17 cellular contexts compared by ENCODE assay signal in the genomic region with DNA sequence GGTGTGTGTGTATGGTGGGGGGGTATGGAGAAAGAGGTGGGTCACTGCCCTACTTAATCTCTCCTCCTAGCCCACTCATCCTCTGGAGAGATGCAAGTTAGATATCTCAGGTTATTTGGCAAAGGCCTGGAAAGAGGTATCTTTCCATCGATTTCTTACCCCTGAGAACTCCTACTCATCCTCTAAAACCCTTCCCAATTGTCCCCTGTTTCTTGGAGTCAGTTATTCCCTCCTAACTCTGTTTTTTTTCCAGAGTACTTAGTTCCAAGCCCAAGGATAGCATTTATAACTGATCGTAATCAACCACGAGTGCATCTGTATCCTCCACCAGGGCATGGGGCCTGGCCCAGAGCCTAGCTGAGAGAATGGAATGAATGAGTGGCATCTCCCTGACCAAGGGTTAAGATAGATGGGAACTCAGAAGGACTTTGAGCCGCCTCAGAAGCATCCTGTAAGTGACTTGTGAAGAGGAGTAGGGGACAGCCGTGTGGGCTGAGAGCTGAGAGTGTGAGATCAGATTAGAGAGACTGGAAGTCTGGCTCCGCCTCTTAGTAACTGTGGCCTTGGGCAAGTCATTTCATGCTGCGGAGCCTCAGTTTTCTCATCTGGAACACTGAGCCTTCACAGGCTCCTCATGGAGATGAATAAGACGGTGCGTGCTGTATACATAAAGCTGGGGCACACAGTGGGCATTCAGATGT. TPM values are rescaled to one million over a fixed set of nuclear protein-coding genes. Genes with fewer than 3 reads are reported as not detected.
A peak's percentile ranks its signal among the peaks of the same experiment; 100 is the strongest.
DNase-seq lines count a peak whose midpoint lies in the region; ATAC-seq and TF ChIP-seq lines count a peak whose summit lies in the region.
"Had no signal": no experiment of that assay in that cellular context is flagged by ENCODE, and none has a peak within 500 bp of the region (broad histone marks: within the 10 kb centered on the region; RNA-seq: fewer than 3 reads in every experiment).

No MANE protein-coding gene starts in this region.

- no peak for ATAC-seq in SK-N-SH treated with all-trans-retinoic acid at 6 μM for 48 hours
- peak; percentile 65 for ATAC-seq in activated naive CD8-positive, alpha-beta T cell treated with anti-CD3 and anti-CD28 coated beads, Interleukin-2, amount 50 U/mL, for 24 hours
- no peak for ATAC-seq in GM19452 (IDR thresholded peaks at IDR 0.05; ENCODE audit: unreplicated experiment)
- ATAC-seq in upper lobe of right lung: no peak
- ATAC-seq: left lung had no signal

- no peak overlapping the region for H3K27ac ChIP-seq in SK-N-SH (ENCODE audit: low read depth in 2 of 2, low read length in 1 of 2)
- no peak overlapping the region for H3K27ac ChIP-seq in upper lobe of right lung
- H3K27ac ChIP-seq: 22Rv1, hepatocyte, left lung, tibial nerve had no signal

- H3K4me3 ChIP-seq in SK-N-SH (ENCODE audit: low read depth in 2 of 2, low read length in 1 of 2) (no peak overlapping the region), upper lobe of right lung (no peak overlapping the region)
- H3K4me3 ChIP-seq: esophagus squamous epithelium, hepatocyte, left lung, tibial nerve had no signal

- H3K4me3 Mint-ChIP-seq in activated CD4-positive, alpha-beta memory T cell treated with anti-CD3 and anti-CD28 coated beads, Interleukin-2, amount 10 ng/mL, durations not matched to agents 7 days and 5 days: peak overlapping the region; percentile 80
- H3K4me3 Mint-ChIP-seq in activated naive CD8-positive, alpha-beta T cell treated with anti-CD3 and anti-CD28 coated beads, Interleukin-2, amount 50 U/mL, for 24 hours: peak overlapping the region; percentile 71
- H3K4me3 Mint-ChIP-seq: natural killer cell had no signal

- no peaks in the 10 kb centered on the region for H3K9me3 Mint-ChIP-seq in activated CD4-positive, alpha-beta memory T cell treated with anti-CD3 and anti-CD28 coated beads, Interleukin-2, amount 10 ng/mL, durations not matched to agents 7 days and 5 days
- H3K9me3 Mint-ChIP-seq in activated naive CD8-positive, alpha-beta T cell treated with anti-CD3 and anti-CD28 coated beads, Interleukin-2, amount 50 U/mL, for 24 hours: no peaks in the 10 kb centered on the region
- H3K9me3 Mint-ChIP-seq: natural killer cell had no signal

- no peaks in the 10 kb centered on the region for H3K79me2 ChIP-seq in SK-N-SH (ENCODE audit: insufficient read depth)
- H3K79me2 ChIP-seq: hepatocyte had no signal

- H3K4me1 ChIP-seq in SK-N-SH (ENCODE audit: control insufficient read depth in 1 of 2, insufficient read depth in 2 of 2, low read depth in 1 of 2, low read length in 1 of 2): no peaks in the 10 kb centered on the region
- H3K4me1 ChIP-seq in upper lobe of right lung: no peaks in the 10 kb centered on the region
- H3K4me1 ChIP-seq: left lung, tibial nerve had no signal

- H3K36me3 ChIP-seq in SK-N-SH (replicated peaks in 1 of 2; ENCODE audit: control insufficient read depth in 1 of 2, insufficient read depth in 2 of 2, low read length in 1 of 2): no peaks in the 10 kb centered on the region
- no peaks in the 10 kb centered on the region for H3K36me3 ChIP-seq in upper lobe of right lung
- H3K36me3 ChIP-seq: esophagus squamous epithelium, left lung, tibial nerve had no signal

- peak overlapping the region; percentile 99 for H3K27ac Mint-ChIP-seq in activated CD4-positive, alpha-beta memory T cell treated with anti-CD3 and anti-CD28 coated beads, Interleukin-2, amount 10 ng/mL, durations not matched to agents 7 days and 5 days
- peak overlapping the region; percentile 95 for H3K27ac Mint-ChIP-seq in activated naive CD8-positive, alpha-beta T cell treated with anti-CD3 and anti-CD28 coated beads, Interleukin-2, amount 50 U/mL, for 24 hours

- DNase-seq in SK-N-SH (no peak), DMS53 (lab: John Stamatoyannopoulos, UW) (no peak), upper lobe of right lung (no peak)
- DNase-seq in activated CD4-positive, alpha-beta memory T cell treated with anti-CD3 and anti-CD28 coated beads, Interleukin-2, amount 10 ng/mL, durations not matched to agents 7 days and 5 days: peak; percentile 76
- DNase-seq in activated naive CD8-positive, alpha-beta T cell treated with anti-CD3 and anti-CD28 coated beads, Interleukin-2, amount 50 U/mL, for 24 hours: peak; percentile 70
- peak in 2 of 3 experiments; percentile 49 to 74 for DNase-seq in stimulated activated CD4-positive, alpha-beta T cell treated with anti-CD3 and anti-CD28 coated beads, TNF-alpha, amount 100 ng/mL, for 24 hours (ENCODE audit: low read depth in 3 of 3)
- DNase-seq: esophagus squamous epithelium, left lung, natural killer cell, NCI-H1105 treated with DMSO at 0.1 percent for 48 hours, NCI-H510A, retina had no signal

- TF ChIP-seq EP300 in SK-N-SH (IDR thresholded peaks at IDR 0.05; ENCODE audit: borderline replicate concordance in 1 of 2, low read depth in 1 of 2, low read length in 1 of 2): no peak

- H3K27me3 Mint-ChIP-seq in activated CD4-positive, alpha-beta memory T cell treated with anti-CD3 and anti-CD28 coated beads, Interleukin-2, amount 10 ng/mL, durations not matched to agents 7 days and 5 days: no peaks in the 10 kb centered on the region
- H3K27me3 Mint-ChIP-seq in activated naive CD8-positive, alpha-beta T cell treated with anti-CD3 and anti-CD28 coated beads, Interleukin-2, amount 50 U/mL, for 24 hours: no peaks in the 10 kb centered on the region

- TF ChIP-seq CTCF in SK-N-SH (IDR thresholded peaks at IDR 0.05) (no peak), upper lobe of right lung (IDR thresholded peaks at IDR 0.05) (no peak)

- H3K9me2 ChIP-seq in SK-N-SH: no peaks in the 10 kb centered on the region

- peaks cover 78% of the 10 kb centered on the region for H3K36me3 Mint-ChIP-seq in activated CD4-positive, alpha-beta memory T cell treated with anti-CD3 and anti-CD28 coated beads, Interleukin-2, amount 10 ng/mL, durations not matched to agents 7 days and 5 days (ENCODE audit: low read depth)
- H3K36me3 Mint-ChIP-seq in activated naive CD8-positive, alpha-beta T cell treated with anti-CD3 and anti-CD28 coated beads, Interleukin-2, amount 50 U/mL, for 24 hours (ENCODE audit: low read depth): peaks cover 54% of the 10 kb centered on the region
- H3K36me3 Mint-ChIP-seq: natural killer cell had no signal

- H3K4me1 Mint-ChIP-seq in activated CD4-positive, alpha-beta memory T cell treated with anti-CD3 and anti-CD28 coated beads, Interleukin-2, amount 10 ng/mL, durations not matched to agents 7 days and 5 days: peaks cover 86% of the 10 kb centered on the region
- peaks cover 92% of the 10 kb centered on the region for H3K4me1 Mint-ChIP-seq in activated naive CD8-positive, alpha-beta T cell treated with anti-CD3 and anti-CD28 coated beads, Interleukin-2, amount 50 U/mL, for 24 hours

- TF ChIP-seq RAD21 in SK-N-SH (IDR thresholded peaks at IDR 0.05; ENCODE audit: low read length): no peak

- no peaks in the 10 kb centered on the region for H3F3A ChIP-seq in SK-N-SH (replicated peaks; ENCODE audit: insufficient read depth)

- H2AFZ ChIP-seq in SK-N-SH (ENCODE audit: low read depth): no peak overlapping the region
- H2AFZ ChIP-seq: hepatocyte had no signal

- no peak overlapping the region for H3K9ac ChIP-seq in SK-N-SH

- CTCF ChIA-PET in SK-N-SH (lab: Yijun Ruan, JAX): interaction anchor here (1.3 kb wide), 1 partner anchor 17 kb away, joined by 3 read pairs; no protein-coding TSS in a partner anchor
- CTCF ChIA-PET in activated CD4-positive, alpha-beta memory T cell treated with anti-CD3 and anti-CD28 coated beads, Interleukin-2, amount 10 ng/mL, durations not matched to agents 7 days and 5 days (lab: Charles Lee): interaction anchor here (1.0 to 1.6 kb wide), 6 partner anchors 11 to 143 kb away, joined by 3 to 7 read pairs (median 3); no protein-coding TSS in a partner anchor

- intact Hi-C loops in upper lobe of right lung (cut with DNase I): no loop called here

- H4K20me1 ChIP-seq in SK-N-SH (ENCODE audit: insufficient read depth): no peaks in the 10 kb centered on the region

- POLR2A ChIA-PET in SK-N-SH (lab: Yijun Ruan, JAX): no interaction called here
- POLR2A ChIA-PET in activated CD4-positive, alpha-beta memory T cell treated with anti-CD3 and anti-CD28 coated beads, Interleukin-2, amount 10 ng/mL, durations not matched to agents 7 days and 5 days (lab: Charles Lee): interaction anchor here (0.6 to 6.6 kb wide), 21 partner anchors 9 to 142 kb away, joined by 3 to 61 read pairs (median 5); partner anchors contain the start of gene CD5

- H3K4me2 ChIP-seq in SK-N-SH: no peak overlapping the region
- H3K4me2 ChIP-seq: hepatocyte had no signal

- H3K27me3 ChIP-seq in SK-N-SH (ENCODE audit: insufficient read depth): peaks cover 5% of the 10 kb centered on the region
- no peaks in the 10 kb centered on the region for H3K27me3 ChIP-seq in upper lobe of right lung
- H3K27me3 ChIP-seq: hepatocyte, tibial nerve had no signal

- H3K9me3 ChIP-seq in SK-N-SH (no peaks in the 10 kb centered on the region), upper lobe of right lung (no peaks in the 10 kb centered on the region)
- H3K9me3 ChIP-seq: esophagus squamous epithelium, left lung, tibial nerve had no signal

- 51% methylated on average over 9 of the region's 9 CpGs for WGBS in SK-N-SH (ENCODE audit: low lambda C conversion rate)

TF ChIP-seq in SK-N-SH, 30 proteins besides CTCF, POLR2A, EP300 and RAD21 (continues in another document):
- TF ChIP-seq FOXJ3 (CRISPR knock-in tag; IDR thresholded peaks at IDR 0.05) (no peak), MEF2A (IDR thresholded peaks at IDR 0.05; ENCODE audit: borderline replicate concordance, low read depth) (no peak), YY1 (IDR thresholded peaks at IDR 0.05; ENCODE audit: low read depth) (no peak), NFIC (IDR thresholded peaks at IDR 0.05; ENCODE audit: borderline replicate concordance) (no peak), RCOR1 (IDR thresholded peaks at IDR 0.05; ENCODE audit: low read length) (no peak)

RNA-seq across cellular contexts. Expression of gene CD6, which starts 16.2 kb away (rescaled TPM):
- polyA plus RNA-seq in SK-N-SH (2012; rRNA removed): not detected in 2 replicates
- not detected in 2 replicates for polyA plus RNA-seq in SK-N-SH (2012; cell fraction: cytosol; rRNA removed)
- polyA plus RNA-seq in SK-N-SH (2012; cell fraction: nucleus; rRNA removed): not detected in 2 replicates
- total RNA-seq in activated CD4-positive, alpha-beta memory T cell treated with anti-CD3 and anti-CD28 coated beads, Interleukin-2, amount 10 ng/mL, durations not matched to agents 7 days and 5 days: 100 to 1,000 TPM; 293 to 299 TPM
- 3.9 TPM for total RNA-seq in upper lobe of right lung
- polyA plus RNA-seq: hepatocyte had no signal

RNA-seq across cellular contexts. Expression of gene SLC15A3, which starts 35.8 kb away (rescaled TPM):
- 0.13 TPM in 1 of 2 replicates, not detected in the other for polyA plus RNA-seq in SK-N-SH (2012; rRNA removed)
- polyA plus RNA-seq in SK-N-SH (2012; cell fraction: cytosol; rRNA removed): 0.03 TPM in 1 of 2 replicates, not detected in the other
- polyA plus RNA-seq in SK-N-SH (2012; cell fraction: nucleus; rRNA removed): 0.17 and 0.39 TPM in 2 replicates
- total RNA-seq in activated CD4-positive, alpha-beta memory T cell treated with anti-CD3 and anti-CD28 coated beads, Interleukin-2, amount 10 ng/mL, durations not matched to agents 7 days and 5 days: 1 to 10 TPM in 1 of 2 experiments, under 1 TPM in 1; 0.28 to 1.0 TPM
- 139 TPM for total RNA-seq in upper lobe of right lung

Comparison
In these comparisons a context has a peak if more than half of its experiments do, and no peak if none do; other contexts are left out.
1. DNase-seq: peak in activated CD4-positive, alpha-beta memory T cell treated with anti-CD3 and anti-CD28 coated beads, Interleukin-2, amount 10 ng/mL, durations not matched to agents 7 days and 5 days (single experiment), activated naive CD8-positive, alpha-beta T cell treated with anti-CD3 and anti-CD28 coated beads, Interleukin-2, amount 50 U/mL, for 24 hours (single experiment) and stimulated activated CD4-positive, alpha-beta T cell treated with anti-CD3 and anti-CD28 coated beads, TNF-alpha, amount 100 ng/mL, for 24 hours (2 of 3); none in SK-N-SH (single experiment), DMS53 (single experiment) and upper lobe of right lung (single experiment).
2. RNA of gene CD6, which starts 16.2 kb away (total RNA-seq): 293 to 299 TPM in activated CD4-positive, alpha-beta memory T cell treated with anti-CD3 and anti-CD28 coated beads, Interleukin-2, amount 10 ng/mL, durations not matched to agents 7 days and 5 days; 3.9 TPM in upper lobe of right lung (single experiment); every median in the first group is over 10 times any median in the second.
3. RNA of gene SLC15A3, which starts 35.8 kb away (total RNA-seq): 139 TPM in upper lobe of right lung (single experiment); 0.28 to 1.0 TPM in activated CD4-positive, alpha-beta memory T cell treated with anti-CD3 and anti-CD28 coated beads, Interleukin-2, amount 10 ng/mL, durations not matched to agents 7 days and 5 days; every median in the first group is over 10 times any median in the second.